8 cellular contexts compared by ENCODE assay signal in genomic region chr7:94654764-94655561, GRCh38. TPM values are rescaled to one million over a fixed set of nuclear protein-coding genes. Genes with fewer than 3 reads are reported as not detected.
DNase-seq lines count a peak whose midpoint lies in the region; ATAC-seq and TF ChIP-seq lines count a peak whose summit lies in the region.

No MANE protein-coding gene starts in this region.

- WGBS in stomach, 5 donors = 6 to 7% (median 6%) methylated on average over 33 of the region's 33 CpGs

- H3K4me1 Mint-ChIP-seq in activated CD4-positive, alpha-beta T cell treated with anti-CD3 and anti-CD28 coated beads, Interleukin-2, amount 10 ng/mL, durations not matched to agents 24 days and 14 days = peaks cover 15% of the 10 kb centered on the region
- H3K4me1 Mint-ChIP-seq in central memory CD8-positive, alpha-beta T cell = peaks cover 21% of the 10 kb centered on the region

- no peak for TF ChIP-seq CTCF in stomach (IDR thresholded peaks at IDR 0.05)

- no peak for ATAC-seq in central memory CD8-positive, alpha-beta T cell (replicated peaks; ENCODE audit: extremely low read depth, poor library complexity, severe bottlenecking)

- H3K27ac ChIP-seq in stomach = peak overlapping the region; percentile 55 to 85 (median 80)

- no peaks in the 10 kb centered on the region for H3K36me3 Mint-ChIP-seq in activated CD4-positive, alpha-beta T cell treated with anti-CD3 and anti-CD28 coated beads, Interleukin-2, amount 10 ng/mL, durations not matched to agents 24 days and 14 days (ENCODE audit: low read depth)
- H3K36me3 Mint-ChIP-seq in central memory CD8-positive, alpha-beta T cell (ENCODE audit: insufficient read depth) = peaks cover 5% of the 10 kb centered on the region

- peak overlapping the region; percentile 55 to 69 (median 58) for H3K4me3 ChIP-seq in stomach

- no peaks in the 10 kb centered on the region for H3K36me3 ChIP-seq in stomach

- peaks cover 0 to 46% (median 25%) of the 10 kb centered on the region in 3 donors for H3K27me3 ChIP-seq in stomach

- TF ChIP-seq EP300 in stomach (IDR thresholded peaks at IDR 0.05) = no peak

- DNase-seq in activated CD4-positive, alpha-beta T cell treated with anti-CD3 and anti-CD28 coated beads, Interleukin-2, amount 10 ng/mL, durations not matched to agents 24 days and 14 days = peak; percentile 61
- DNase-seq in activated CD4-positive, alpha-beta T cell treated with anti-CD3 and anti-CD28 coated beads, Interleukin-2, amount 50 U/mL, for 1 hour = no peak
- peak; percentile 22 for DNase-seq in NCI-H82 treated with DMSO at 0.1 percent for 48 hours (lab: John Stamatoyannopoulos, UW; ENCODE audit: unreplicated experiment)
- DNase-seq in central memory CD8-positive, alpha-beta T cell (ENCODE audit: low spot score in 2 of 2) = no peak
- peak; percentile 47 for DNase-seq in kidney tubule cell (ENCODE audit: low spot score)
- DNase-seq in stomach = no peak
- DNase-seq in Kasumi-1 (lab: John Stamatoyannopoulos, UW) = no peak
- no peak for DNase-seq in activated CD4-positive, CD25-positive, alpha-beta regulatory T cell treated with anti-CD3 and anti-CD28 coated beads, Interleukin-2, amount 50 U/mL, for 72 hours

- H3K27me3 Mint-ChIP-seq in activated CD4-positive, alpha-beta T cell treated with anti-CD3 and anti-CD28 coated beads, Interleukin-2, amount 10 ng/mL, durations not matched to agents 24 days and 14 days = peaks cover 45% of the 10 kb centered on the region
- peaks cover 37% of the 10 kb centered on the region for H3K27me3 Mint-ChIP-seq in central memory CD8-positive, alpha-beta T cell

- H3K9me3 Mint-ChIP-seq in activated CD4-positive, alpha-beta T cell treated with anti-CD3 and anti-CD28 coated beads, Interleukin-2, amount 10 ng/mL, durations not matched to agents 24 days and 14 days = no peaks in the 10 kb centered on the region
- H3K9me3 Mint-ChIP-seq in central memory CD8-positive, alpha-beta T cell = no peaks in the 10 kb centered on the region

- no peak for TF ChIP-seq POLR2A in stomach (IDR thresholded peaks at IDR 0.05)

- no peak overlapping the region for H3K27ac Mint-ChIP-seq in activated CD4-positive, alpha-beta T cell treated with anti-CD3 and anti-CD28 coated beads, Interleukin-2, amount 10 ng/mL, durations not matched to agents 24 days and 14 days
- H3K27ac Mint-ChIP-seq in central memory CD8-positive, alpha-beta T cell (ENCODE audit: low read depth) = no peak overlapping the region

- H3K4me3 Mint-ChIP-seq in activated CD4-positive, alpha-beta T cell treated with anti-CD3 and anti-CD28 coated beads, Interleukin-2, amount 10 ng/mL, durations not matched to agents 24 days and 14 days = peak overlapping the region; percentile 82
- peak overlapping the region; percentile 78 for H3K4me3 Mint-ChIP-seq in central memory CD8-positive, alpha-beta T cell

- peaks cover 0 to 54% (median 29%) of the 10 kb centered on the region in 4 donors for H3K4me1 ChIP-seq in stomach

- peaks cover 0 to 15% (median 5%) of the 10 kb centered on the region in 4 donors for H3K9me3 ChIP-seq in stomach

- intact Hi-C loops in activated CD4-positive, alpha-beta T cell treated with anti-CD3 and anti-CD28 coated beads, Interleukin-2, amount 10 ng/mL, durations not matched to agents 24 days and 14 days (cut with micrococcal nuclease) = loop anchor here (2.0 to 5.0 kb wide), 4 partner anchors 206 to 653 kb away; partner anchors contain the start of genes BET1, COL1A2 and PPP1R9A
- intact Hi-C loops in stomach (cut with DNase I; ENCODE audit: low total_unique reads) = no loop called here

RNA-seq across cellular contexts. Expression of gene SGCE, which starts 1.0 kb away (rescaled TPM):
- total RNA-seq in activated CD4-positive, alpha-beta T cell treated with anti-CD3 and anti-CD28 coated beads, Interleukin-2, amount 10 ng/mL, durations not matched to agents 24 days and 14 days = 0.38 TPM in 1 of 2 replicates, not detected in the other
- total RNA-seq in stomach = 100 to 1,000 TPM in 2 of 5 donors, 10 to 100 TPM in 3; 66.5 to 142 (median 78.7) TPM
- polyA plus RNA-seq in stomach = 10 to 100 TPM; 12.0 to 18.9 (median 12.6) TPM

Comparison
In these comparisons a context has a peak if more than half of its experiments do, and no peak if none do; other contexts are left out.
1. DNase-seq: peak in activated CD4-positive, alpha-beta T cell treated with anti-CD3 and anti-CD28 coated beads, Interleukin-2, amount 10 ng/mL, durations not matched to agents 24 days and 14 days (single experiment), NCI-H82 treated with DMSO at 0.1 percent for 48 hours (single experiment) and kidney tubule cell (single experiment); none in activated CD4-positive, alpha-beta T cell treated with anti-CD3 and anti-CD28 coated beads, Interleukin-2, amount 50 U/mL, for 1 hour (single experiment), central memory CD8-positive, alpha-beta T cell (0 of 2), stomach (single experiment), Kasumi-1 (0 of 2) and activated CD4-positive, CD25-positive, alpha-beta regulatory T cell treated with anti-CD3 and anti-CD28 coated beads, Interleukin-2, amount 50 U/mL, for 72 hours (single experiment).
2. RNA of gene SGCE, which starts 1.0 kb away (total RNA-seq): 66.5 to 142 TPM in stomach; 0.38 TPM in activated CD4-positive, alpha-beta T cell treated with anti-CD3 and anti-CD28 coated beads, Interleukin-2, amount 10 ng/mL, durations not matched to agents 24 days and 14 days; every median in the first group is over 10 times any median in the second.